ENCODE assay signal across 24 cellular contexts in the genomic region with DNA sequence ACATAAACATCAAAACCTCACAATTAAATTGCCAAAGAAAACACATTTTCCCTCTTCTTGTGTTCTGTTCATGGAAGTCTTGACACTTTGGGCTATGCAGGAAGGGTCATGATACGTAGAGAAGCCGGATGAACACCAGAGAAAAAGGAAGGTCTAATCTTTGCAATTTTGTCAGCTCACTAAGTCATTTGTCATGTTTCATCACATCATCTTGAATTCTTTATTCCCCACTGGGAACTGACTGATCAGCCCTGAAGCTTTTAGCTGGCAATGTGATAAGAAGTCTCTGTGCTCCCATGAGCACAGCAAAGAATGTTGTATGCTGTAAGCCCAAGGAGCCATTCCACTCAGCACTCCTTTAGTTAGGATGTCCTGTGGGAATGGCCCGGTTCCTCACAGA.
"Had no signal": no experiment of that assay in that cellular context is flagged by ENCODE, and none has a peak within 500 bp of the region (broad histone marks: within the 10 kb centered on the region; RNA-seq: fewer than 3 reads in every experiment).

No MANE protein-coding gene starts in this region.

- DNase-seq: effector CD4-positive, alpha-beta T cell; endodermal cell; erythroblast; foreskin melanocyte; head of caudate nucleus; kidney; left cardiac atrium; left ventricle myocardium inferior; mesenchymal stem cell; mucosa of descending colon; naive thymus-derived CD8-positive, alpha-beta T cell; occipital lobe; pancreas; sigmoid colon; stimulated activated CD4-positive, alpha-beta T cell treated with anti-CD3 and anti-CD28 coated beads, Interleukin-4, amount 100 ng/mL, for 1 hour; stimulated activated CD8-positive, alpha-beta memory T cell treated with anti-CD3 and anti-CD28 coated beads, Interleukin-4, amount 100 ng/mL, for 48 hours; stimulated activated naive CD8-positive, alpha-beta T cell treated with anti-CD3 and anti-CD28 coated beads, Interleukin-15, Interleukin-2, amounts not matched to agents 100 U/mL and 50 U/mL, for 24 hours; tibial artery; upper lobe of left lung; uterus had no signal

- H3K27me3 ChIP-seq: hepatocyte, pancreas, sigmoid colon, tibial artery, upper lobe of left lung, uterus had no signal

- H3K36me3 ChIP-seq: left ventricle myocardium inferior, pancreas, prostate gland, sigmoid colon, tibial artery, upper lobe of left lung, uterus had no signal

- H3K4me1 ChIP-seq: left ventricle myocardium inferior, pancreas, prostate gland, sigmoid colon, tibial artery, upper lobe of left lung, uterus had no signal

- H3K27ac ChIP-seq: coronary artery, hepatocyte, left ventricle myocardium inferior, pancreas, prostate gland, sigmoid colon, tibial artery, upper lobe of left lung, uterus had no signal

- H3K4me3 ChIP-seq: coronary artery, hepatocyte, left ventricle myocardium inferior, lung, mucosa of descending colon, pancreas, prostate gland, sigmoid colon, tibial artery, upper lobe of left lung, uterus had no signal

- H3K9me3 ChIP-seq: left ventricle myocardium inferior, mucosa of descending colon, pancreas, prostate gland, sigmoid colon, tibial artery, upper lobe of left lung, uterus had no signal
